Comparison of ENCODE assay signal across 9 cellular contexts in genomic region chr6:41728073-41728936, GRCh38. TPM values are rescaled to one million over a fixed set of nuclear protein-coding genes. Genes with fewer than 3 reads are reported as not detected.
DNase-seq lines count a peak whose midpoint lies in the region; ATAC-seq, FAIRE-seq and TF ChIP-seq lines count a peak whose summit lies in the region.
"Had no signal": no experiment of that assay in that cellular context is flagged by ENCODE, and none has a peak within 500 bp of the region (broad histone marks: within the 10 kb centered on the region; RNA-seq: fewer than 3 reads in every experiment).

No MANE protein-coding gene starts in this region.

- H3K79me2 ChIP-seq in HepG2 (ENCODE audit: insufficient read depth, low read length): peaks cover 5% of the 10 kb centered on the region

- TF ChIP-seq CTCF in HepG2 (CRISPR knock-in tag; IDR thresholded peaks at IDR 0.05) (0 out of 2 replicates have a peak, but pooled peaks have one; percentile 26), suprapubic skin (IDR thresholded peaks at IDR 0.05) (no peak)

- H2AFZ ChIP-seq in HepG2 (ENCODE audit: low read length): no peak overlapping the region

- TF ChIP-seq POLR2A in HepG2 (IDR thresholded peaks at IDR 0.05; ENCODE audit: insufficient read depth in 1 of 2, low read depth in 2 of 2, low read length in 2 of 2) (no peak), suprapubic skin (IDR thresholded peaks at IDR 0.05) (no peak)

- peaks cover 42 to 83% (median 46%) of the 10 kb centered on the region in 3 donors for H3K4me1 Mint-ChIP-seq in T-cell

- H3K36me3 Mint-ChIP-seq in T-cell: no peaks in the 10 kb centered on the region

- DNase-seq in DMS53 (lab: John Stamatoyannopoulos, UW) (peak; percentile 47), DMS53 treated with DMSO at 0.1 percent for 48 hours (lab: John Stamatoyannopoulos, UW; ENCODE audit: unreplicated experiment) (no peak), T-cell (peak in 4 of 34 experiments; percentile 6 to 38 (median 14)), HepG2 (ENCODE audit: low spot score) (peak; percentile 58), suprapubic skin (ENCODE audit: low spot score in 2 of 2) (peak in 1 of 2 donors; percentile 66)

- peak overlapping the region; percentile 65 for H3K4me2 ChIP-seq in HepG2 (ENCODE audit: low read depth, low read length)

- 37% methylated on average over 16 of the region's 19 CpGs for WGBS in HepG2 (ENCODE audit: low lambda C conversion rate)
- WGBS in suprapubic skin: 64% methylated on average over 14 of the region's 19 CpGs

- intact Hi-C loops in HepG2 (cut with micrococcal nuclease; ENCODE audit: unreplicated experiment): loop anchor here (10.0 kb wide), 1 partner anchor 316 kb away; no protein-coding TSS in a partner anchor

- H3K27ac ChIP-seq in HepG2 (ENCODE audit: extremely low read length, insufficient read depth, low read length): peak overlapping the region; percentile 49
- peak overlapping the region; percentile 54 for H3K27ac ChIP-seq in suprapubic skin
- H3K27ac ChIP-seq: 22Rv1 had no signal

- in situ Hi-C loops in HepG2 (cut with HindIII; ENCODE audit: extremely low pct_ligation_motif_present, low pct_unique_long_range_greater_than_20kb): no loop called here

- TF ChIP-seq RAD21 in HepG2 (CRISPR knock-in tag; IDR thresholded peaks at IDR 0.05): no peak

- H3K4me3 ChIP-seq in HepG2 (replicated peaks in 1 of 3; ENCODE audit: insufficient read depth in 1 of 3, low read depth in 2 of 3, low read length in 3 of 3) (peak overlapping the region in 2 of 3 experiments; percentile 23 to 43; a peak in 3 of 6 replicates), suprapubic skin (no peak overlapping the region)

- no peaks in the 10 kb centered on the region for H3K36me3 ChIP-seq in HepG2 (replicated peaks in 1 of 2; ENCODE audit: control insufficient read depth in 1 of 2, insufficient read depth in 2 of 2, low read length in 2 of 2)
- no peaks in the 10 kb centered on the region for H3K36me3 ChIP-seq in suprapubic skin

- peak; percentile 44 for FAIRE-seq in HepG2 (lab: Jason Lieb, UNC)

- H3K4me1 ChIP-seq in HepG2 (ENCODE audit: insufficient read depth, low read length) (peaks cover 62% of the 10 kb centered on the region), suprapubic skin (peaks cover 75% of the 10 kb centered on the region)

- TF ChIP-seq EP300 in HepG2 (IDR thresholded peaks at IDR 0.05; ENCODE audit: low read depth in 2 of 2, low read length in 2 of 2): no peak
- no peak for TF ChIP-seq EP300 in HepG2 (CRISPR knock-in tag; IDR thresholded peaks at IDR 0.05; ENCODE audit: borderline replicate concordance)
- TF ChIP-seq EP300 in suprapubic skin (IDR thresholded peaks at IDR 0.05): no peak

- H3K9me3 ChIP-seq in HepG2 (ENCODE audit: low read length): no peaks in the 10 kb centered on the region
- no peaks in the 10 kb centered on the region for H3K9me3 ChIP-seq in suprapubic skin

- CTCF ChIA-PET in T-cell (lab: Charles Lee) (no interaction called here), HepG2 (lab: Yijun Ruan, JAX; ENCODE audit: low intra/inter-chr PET ratio, low total read pairs) (interaction anchor here (1.3 to 1.8 kb wide), 2 partner anchors 22 to 48 kb away, joined by 3 to 4 read pairs; no protein-coding TSS in a partner anchor)

- POLR2A ChIA-PET in T-cell (lab: Charles Lee) (no interaction called here), HepG2 (lab: Yijun Ruan, JAX) (interaction anchor here (0.7 to 1.9 kb wide), 5 partner anchors 13 to 59 kb away, joined by 3 to 6 read pairs (median 3); partner anchors contain the start of genes FRS3 and TOMM6)

- peak overlapping the region; percentile 34 for H3K9ac ChIP-seq in HepG2 (ENCODE audit: insufficient read depth, low read depth, low read length)

- H4K20me1 ChIP-seq in HepG2 (ENCODE audit: insufficient read depth, low read length): no peaks in the 10 kb centered on the region

- peak overlapping the region in 1 of 3 donors; percentile 3 for H3K4me3 Mint-ChIP-seq in T-cell

- peak overlapping the region; percentile 22 to 36 for H3K27ac Mint-ChIP-seq in T-cell

- H3K27me3 Mint-ChIP-seq in T-cell: no peaks in the 10 kb centered on the region

- ATAC-seq in T-cell (replicated peaks in 1 of 4): no peak
- ATAC-seq in HepG2: peak; percentile 62
- no peak for ATAC-seq in HG03520 (IDR thresholded peaks at IDR 0.05; ENCODE audit: unreplicated experiment)
- no peak for ATAC-seq in GM21360 (IDR thresholded peaks at IDR 0.05; ENCODE audit: unreplicated experiment)
- no peak for ATAC-seq in GM21717 (IDR thresholded peaks at IDR 0.05; ENCODE audit: unreplicated experiment)

- H3K27me3 ChIP-seq in HepG2 (ENCODE audit: control insufficient read depth in 1 of 2, insufficient read depth in 2 of 2, low read length in 2 of 2) (no peaks in the 10 kb centered on the region; a peak in 1 of 5 replicates), suprapubic skin (no peaks in the 10 kb centered on the region)

- no peaks in the 10 kb centered on the region for H3K9me3 Mint-ChIP-seq in T-cell

- no TSS peak for BruUV-seq in HepG2 (replicated peaks; lab: Mats Ljungman, UMichigan)

RNA-seq across cellular contexts. Expression of gene TFEB, which starts 7.1 kb away (rescaled TPM):
- 10 to 100 TPM; 18.9 to 28.1 (median 19.5) TPM for total RNA-seq in T-cell
- total RNA-seq in HepG2 (2016; rRNA removed; fragmentation: Illumina TruSeq; extraction: Trizol): 12.8 and 13.3 TPM in 2 replicates
- total RNA-seq in HepG2 (2016; cell fraction: cytosol; rRNA removed; fragmentation: Illumina TruSeq; extraction: Trizol; ENCODE audit: low read depth): 7.3 and 10.0 TPM in 2 replicates
- 10.9 and 15.1 TPM in 2 replicates for total RNA-seq in HepG2 (2016; cell fraction: insoluble cytoplasmic fraction; rRNA removed; fragmentation: Illumina TruSeq; extraction: Trizol)
- 15.3 and 15.8 TPM in 2 replicates for total RNA-seq in HepG2 (2016; cell fraction: membrane; rRNA removed; fragmentation: Illumina TruSeq; extraction: Trizol)
- 9.0 and 11.5 TPM in 2 replicates for total RNA-seq in HepG2 (2016; cell fraction: nucleus; rRNA removed; fragmentation: Illumina TruSeq; extraction: Trizol)
- polyA plus RNA-seq in HepG2 (2011; rRNA removed): 18.7 and 21.6 TPM in 2 replicates
- polyA plus RNA-seq in HepG2 (2011; cell fraction: cytosol; rRNA removed): 7.6 and 16.3 TPM in 2 replicates
- 14.8 and 19.8 TPM in 2 replicates for polyA plus RNA-seq in HepG2 (2011; cell fraction: nucleus; rRNA removed)
- 4.8 and 7.7 TPM in 2 replicates for polyA plus RNA-seq in HepG2 (2012)
- polyA plus RNA-seq in HepG2 (2016; cell fraction: cytosol; fragmentation: Illumina TruSeq; extraction: Trizol; ENCODE audit: low read depth): 8.4 and 9.0 TPM in 2 replicates
- 13.2 and 14.2 TPM in 2 replicates for polyA plus RNA-seq in HepG2 (2016; cell fraction: insoluble cytoplasmic fraction; fragmentation: Illumina TruSeq; extraction: Trizol; ENCODE audit: low read depth)
- 12.3 and 14.8 TPM in 2 replicates for polyA plus RNA-seq in HepG2 (2016; cell fraction: membrane; fragmentation: Illumina TruSeq; extraction: Trizol; ENCODE audit: low read depth)
- 26.4 and 27.9 TPM in 2 replicates for polyA plus RNA-seq in HepG2 (2016; cell fraction: nucleus; fragmentation: Illumina TruSeq; extraction: Trizol; ENCODE audit: insufficient read depth, low read depth)
- polyA minus RNA-seq in HepG2 (2011; rRNA and poly(A)+ RNA removed; ENCODE audit: low replicate concordance): 22.8 and 39.7 TPM in 2 replicates
- polyA minus RNA-seq in HepG2 (2011; cell fraction: cytosol; rRNA and poly(A)+ RNA removed): 9.2 and 12.8 TPM in 2 replicates
- 9.1 and 10.8 TPM in 2 replicates for polyA minus RNA-seq in HepG2 (2011; cell fraction: nucleus; rRNA and poly(A)+ RNA removed)
- total RNA-seq in suprapubic skin: 10 to 100 TPM; 19.0 to 23.3 (median 21.6) TPM

RNA-seq across cellular contexts. Expression of gene PGC, which starts 18.9 kb away (rescaled TPM):
- total RNA-seq in T-cell (under 1 TPM in 3 of 5 donors, not detected in 2; 0.58 to 0.86 (median 0.70) TPM), HepG2 (2016; rRNA removed; fragmentation: Illumina TruSeq; extraction: Trizol) (225 and 502 TPM in 2 replicates), suprapubic skin (not detected)
- 33.5 and 35.5 TPM in 2 replicates for total RNA-seq in HepG2 (2016; cell fraction: cytosol; rRNA removed; fragmentation: Illumina TruSeq; extraction: Trizol; ENCODE audit: low read depth)
- total RNA-seq in HepG2 (2016; cell fraction: insoluble cytoplasmic fraction; rRNA removed; fragmentation: Illumina TruSeq; extraction: Trizol): 215 and 502 TPM in 2 replicates
- 52.5 and 53.3 TPM in 2 replicates for total RNA-seq in HepG2 (2016; cell fraction: membrane; rRNA removed; fragmentation: Illumina TruSeq; extraction: Trizol)
- total RNA-seq in HepG2 (2016; cell fraction: nucleus; rRNA removed; fragmentation: Illumina TruSeq; extraction: Trizol): 408 and 459 TPM in 2 replicates
- 397 and 426 TPM in 2 replicates for polyA plus RNA-seq in HepG2 (2011; rRNA removed)
- 243 and 350 TPM in 2 replicates for polyA plus RNA-seq in HepG2 (2011; cell fraction: cytosol; rRNA removed)
- polyA plus RNA-seq in HepG2 (2011; cell fraction: nucleus; rRNA removed): 216 and 252 TPM in 2 replicates
- polyA plus RNA-seq in HepG2 (2012): 62.0 and 149 TPM in 2 replicates
- polyA plus RNA-seq in HepG2 (2016; cell fraction: cytosol; fragmentation: Illumina TruSeq; extraction: Trizol; ENCODE audit: low read depth): 47.7 and 50.1 TPM in 2 replicates
- polyA plus RNA-seq in HepG2 (2016; cell fraction: insoluble cytoplasmic fraction; fragmentation: Illumina TruSeq; extraction: Trizol; ENCODE audit: low read depth): 245 and 256 TPM in 2 replicates
- polyA plus RNA-seq in HepG2 (2016; cell fraction: membrane; fragmentation: Illumina TruSeq; extraction: Trizol; ENCODE audit: low read depth): 48.1 and 51.7 TPM in 2 replicates
- 704 and 739 TPM in 2 replicates for polyA plus RNA-seq in HepG2 (2016; cell fraction: nucleus; fragmentation: Illumina TruSeq; extraction: Trizol; ENCODE audit: insufficient read depth, low read depth)
- 0.21 and 469 TPM in 2 replicates for polyA minus RNA-seq in HepG2 (2011; rRNA and poly(A)+ RNA removed; ENCODE audit: low replicate concordance)
- 339 and 439 TPM in 2 replicates for polyA minus RNA-seq in HepG2 (2011; cell fraction: cytosol; rRNA and poly(A)+ RNA removed)
- polyA minus RNA-seq in HepG2 (2011; cell fraction: nucleus; rRNA and poly(A)+ RNA removed): 61.8 and 63.7 TPM in 2 replicates

RNA-seq across cellular contexts. Expression of gene FRS3, which starts 51.4 kb away (rescaled TPM):
- total RNA-seq in T-cell (10 to 100 TPM in 1 of 5 donors, 1 to 10 TPM in 4; 5.2 to 10.4 (median 8.9) TPM), HepG2 (2016; rRNA removed; fragmentation: Illumina TruSeq; extraction: Trizol) (1.5 and 3.0 TPM in 2 replicates), suprapubic skin (1 to 10 TPM; 1.9 to 3.9 (median 3.7) TPM)
- 3.2 and 3.7 TPM in 2 replicates for total RNA-seq in HepG2 (2016; cell fraction: cytosol; rRNA removed; fragmentation: Illumina TruSeq; extraction: Trizol; ENCODE audit: low read depth)
- total RNA-seq in HepG2 (2016; cell fraction: insoluble cytoplasmic fraction; rRNA removed; fragmentation: Illumina TruSeq; extraction: Trizol): 1.2 and 2.7 TPM in 2 replicates
- total RNA-seq in HepG2 (2016; cell fraction: membrane; rRNA removed; fragmentation: Illumina TruSeq; extraction: Trizol): 6.5 and 6.6 TPM in 2 replicates
- total RNA-seq in HepG2 (2016; cell fraction: nucleus; rRNA removed; fragmentation: Illumina TruSeq; extraction: Trizol): 3.2 and 4.8 TPM in 2 replicates
- 7.1 and 7.4 TPM in 2 replicates for polyA plus RNA-seq in HepG2 (2011; rRNA removed)
- 6.7 TPM in 2 replicates for polyA plus RNA-seq in HepG2 (2011; cell fraction: cytosol; rRNA removed)
- 11.2 and 14.1 TPM in 2 replicates for polyA plus RNA-seq in HepG2 (2011; cell fraction: nucleus; rRNA removed)
- 2.5 and 2.9 TPM in 2 replicates for polyA plus RNA-seq in HepG2 (2012)
- 5.9 and 6.1 TPM in 2 replicates for polyA plus RNA-seq in HepG2 (2016; cell fraction: cytosol; fragmentation: Illumina TruSeq; extraction: Trizol; ENCODE audit: low read depth)
- polyA plus RNA-seq in HepG2 (2016; cell fraction: insoluble cytoplasmic fraction; fragmentation: Illumina TruSeq; extraction: Trizol; ENCODE audit: low read depth): 3.0 and 3.6 TPM in 2 replicates
- 10.2 and 10.3 TPM in 2 replicates for polyA plus RNA-seq in HepG2 (2016; cell fraction: membrane; fragmentation: Illumina TruSeq; extraction: Trizol; ENCODE audit: low read depth)
- 11.8 and 13.3 TPM in 2 replicates for polyA plus RNA-seq in HepG2 (2016; cell fraction: nucleus; fragmentation: Illumina TruSeq; extraction: Trizol; ENCODE audit: insufficient read depth, low read depth)
- 2.6 and 8.3 TPM in 2 replicates for polyA minus RNA-seq in HepG2 (2011; rRNA and poly(A)+ RNA removed; ENCODE audit: low replicate concordance)
- 0.89 and 2.1 TPM in 2 replicates for polyA minus RNA-seq in HepG2 (2011; cell fraction: cytosol; rRNA and poly(A)+ RNA removed)
- 3.4 and 3.5 TPM in 2 replicates for polyA minus RNA-seq in HepG2 (2011; cell fraction: nucleus; rRNA and poly(A)+ RNA removed)

RNA-seq across cellular contexts. Expression of gene PRICKLE4, which starts 52.3 kb away (rescaled TPM):
- under 1 TPM in 2 of 5 donors, not detected in 3; 0.44 to 0.60 TPM for total RNA-seq in T-cell
- total RNA-seq in HepG2 (2016; rRNA removed; fragmentation: Illumina TruSeq; extraction: Trizol): 1.2 TPM in 1 of 2 replicates, not detected in the other
- 0.91 TPM in 1 of 2 replicates, not detected in the other for total RNA-seq in HepG2 (2016; cell fraction: cytosol; rRNA removed; fragmentation: Illumina TruSeq; extraction: Trizol; ENCODE audit: low read depth)
- total RNA-seq in HepG2 (2016; cell fraction: insoluble cytoplasmic fraction; rRNA removed; fragmentation: Illumina TruSeq; extraction: Trizol): 0.50 TPM in 1 of 2 replicates, not detected in the other
- not detected in 2 replicates for total RNA-seq in HepG2 (2016; cell fraction: membrane; rRNA removed; fragmentation: Illumina TruSeq; extraction: Trizol)
- total RNA-seq in HepG2 (2016; cell fraction: nucleus; rRNA removed; fragmentation: Illumina TruSeq; extraction: Trizol): 0.88 and 1.6 TPM in 2 replicates
- polyA plus RNA-seq in HepG2 (2011; rRNA removed): 0.74 and 0.92 TPM in 2 replicates
- 0.15 and 0.34 TPM in 2 replicates for polyA plus RNA-seq in HepG2 (2011; cell fraction: cytosol; rRNA removed)
- 26.8 and 42.0 TPM in 2 replicates for polyA plus RNA-seq in HepG2 (2011; cell fraction: nucleus; rRNA removed)
- 3.7 and 5.4 TPM in 2 replicates for polyA plus RNA-seq in HepG2 (2012)
- polyA plus RNA-seq in HepG2 (2016; cell fraction: cytosol; fragmentation: Illumina TruSeq; extraction: Trizol; ENCODE audit: low read depth): not detected in 2 replicates
- not detected in 2 replicates for polyA plus RNA-seq in HepG2 (2016; cell fraction: insoluble cytoplasmic fraction; fragmentation: Illumina TruSeq; extraction: Trizol; ENCODE audit: low read depth)
- polyA plus RNA-seq in HepG2 (2016; cell fraction: membrane; fragmentation: Illumina TruSeq; extraction: Trizol; ENCODE audit: low read depth): not detected in 2 replicates
- 10.5 and 24.2 TPM in 2 replicates for polyA plus RNA-seq in HepG2 (2016; cell fraction: nucleus; fragmentation: Illumina TruSeq; extraction: Trizol; ENCODE audit: insufficient read depth, low read depth)
- polyA minus RNA-seq in HepG2 (2011; rRNA and poly(A)+ RNA removed; ENCODE audit: low replicate concordance): 0.30 TPM in 1 of 2 replicates, not detected in the other
- polyA minus RNA-seq in HepG2 (2011; cell fraction: cytosol; rRNA and poly(A)+ RNA removed): not detected in 2 replicates
- polyA minus RNA-seq in HepG2 (2011; cell fraction: nucleus; rRNA and poly(A)+ RNA removed): 3.6 and 5.6 TPM in 2 replicates
- total RNA-seq in suprapubic skin: 1 to 10 TPM in 2 of 4 donors, under 1 TPM in 1, not detected in 1; 0.34 to 4.6 (median 3.6) TPM

RNA-seq across cellular contexts. Expression of gene TOMM6, which starts 59.2 kb away (rescaled TPM):
- total RNA-seq in T-cell (100 to 1,000 TPM; 124 to 131 (median 127) TPM), HepG2 (2016; rRNA removed; fragmentation: Illumina TruSeq; extraction: Trizol) (321 and 480 TPM in 2 replicates), suprapubic skin (100 to 1,000 TPM in 3 of 4 donors, 10 to 100 TPM in 1; 50.2 to 165 (median 136) TPM)
- 182 and 204 TPM in 2 replicates for total RNA-seq in HepG2 (2016; cell fraction: cytosol; rRNA removed; fragmentation: Illumina TruSeq; extraction: Trizol; ENCODE audit: low read depth)
- total RNA-seq in HepG2 (2016; cell fraction: insoluble cytoplasmic fraction; rRNA removed; fragmentation: Illumina TruSeq; extraction: Trizol): 330 and 503 TPM in 2 replicates
- total RNA-seq in HepG2 (2016; cell fraction: membrane; rRNA removed; fragmentation: Illumina TruSeq; extraction: Trizol): 320 and 325 TPM in 2 replicates
- total RNA-seq in HepG2 (2016; cell fraction: nucleus; rRNA removed; fragmentation: Illumina TruSeq; extraction: Trizol): 122 and 129 TPM in 2 replicates
- polyA plus RNA-seq in HepG2 (2011; rRNA removed): 253 and 320 TPM in 2 replicates
- polyA plus RNA-seq in HepG2 (2011; cell fraction: cytosol; rRNA removed): 433 and 522 TPM in 2 replicates
- 91.8 and 123 TPM in 2 replicates for polyA plus RNA-seq in HepG2 (2011; cell fraction: nucleus; rRNA removed)
- polyA plus RNA-seq in HepG2 (2012): 249 and 333 TPM in 2 replicates
- polyA plus RNA-seq in HepG2 (2016; cell fraction: cytosol; fragmentation: Illumina TruSeq; extraction: Trizol; ENCODE audit: low read depth): 294 and 323 TPM in 2 replicates
- 735 and 804 TPM in 2 replicates for polyA plus RNA-seq in HepG2 (2016; cell fraction: insoluble cytoplasmic fraction; fragmentation: Illumina TruSeq; extraction: Trizol; ENCODE audit: low read depth)
- polyA plus RNA-seq in HepG2 (2016; cell fraction: membrane; fragmentation: Illumina TruSeq; extraction: Trizol; ENCODE audit: low read depth): 428 and 438 TPM in 2 replicates
- 298 and 310 TPM in 2 replicates for polyA plus RNA-seq in HepG2 (2016; cell fraction: nucleus; fragmentation: Illumina TruSeq; extraction: Trizol; ENCODE audit: insufficient read depth, low read depth)
- 74.4 and 157 TPM in 2 replicates for polyA minus RNA-seq in HepG2 (2011; rRNA and poly(A)+ RNA removed; ENCODE audit: low replicate concordance)
- polyA minus RNA-seq in HepG2 (2011; cell fraction: cytosol; rRNA and poly(A)+ RNA removed): 41.7 and 56.4 TPM in 2 replicates
- 32.9 and 43.8 TPM in 2 replicates for polyA minus RNA-seq in HepG2 (2011; cell fraction: nucleus; rRNA and poly(A)+ RNA removed)

Comparison
In these comparisons a context has a peak if more than half of its experiments do, and no peak if none do; other contexts are left out.
1. RNA of gene PGC, which starts 18.9 kb away (total RNA-seq): 33.5 to 502 TPM in HepG2; 0.58 to 0.86 TPM in T-cell and not detected in suprapubic skin; every median in the first group is over 10 times any median in the second.